8 cellular contexts compared by ENCODE assay signal in genomic region chr6:159268511-159268910, GRCh38.
"Had no signal": no experiment of that assay in that cellular context is flagged by ENCODE, and none has a peak within 500 bp of the region (broad histone marks: within the 10 kb centered on the region; RNA-seq: fewer than 3 reads in every experiment).

No MANE protein-coding gene starts in this region.

- H3K4me1 ChIP-seq: HAP-1 had no signal

- H3K4me3 ChIP-seq: GM23248, GM23338, HAP-1 had no signal

- DNase-seq: GM23248, GOT3, H7, H9, HCEC 1CT, HFFc6 had no signal

- H3K9me3 ChIP-seq: HAP-1 had no signal

- H3K4me1 Mint-ChIP-seq: GM23338, H9 had no signal

- H3K9me3 Mint-ChIP-seq: GM23338 had no signal

- H3K4me3 Mint-ChIP-seq: GM23338, H9, HFFc6 had no signal

- H3K36me3 ChIP-seq: HAP-1 had no signal

- H3K27ac ChIP-seq: GM23248 had no signal

- H3K27ac Mint-ChIP-seq: GM23338, H9, HFFc6 had no signal
